ENCODE assay signal across 26 cellular contexts in genomic region chr5:172703952-172704351, GRCh38.
DNase-seq lines count a peak whose midpoint lies in the region; ATAC-seq and TF ChIP-seq lines count a peak whose summit lies in the region.
"Had no signal": no experiment of that assay in that cellular context is flagged by ENCODE, and none has a peak within 500 bp of the region (broad histone marks: within the 10 kb centered on the region; RNA-seq: fewer than 3 reads in every experiment).

No MANE protein-coding gene starts in this region.

- in situ Hi-C loops in GM13977 (cut with MboI; ENCODE audit: low pct_unique_long_range_greater_than_20kb, low sequenced_read_pairs, unreplicated experiment): loop anchor here (10.0 to 25.0 kb wide), 2 partner anchors 231 to 508 kb away; no protein-coding TSS in a partner anchor

- ATAC-seq in T-helper 17 cell (no peak), GM19455 (IDR thresholded peaks at IDR 0.05; ENCODE audit: unreplicated experiment) (no peak)
- no peak for ATAC-seq in activated T-helper 17 cell treated with anti-CD3 and anti-CD28 coated beads, Interleukin-2, amount 50 U/mL, for 72 hours (replicated peaks)
- ATAC-seq: A549, GM12878 had no signal

- peaks cover 64% of the 10 kb centered on the region for H3K27me3 Mint-ChIP-seq in T-helper 17 cell
- H3K27me3 Mint-ChIP-seq in activated T-helper 17 cell treated with anti-CD3 and anti-CD28 coated beads, Interleukin-2, amount 50 U/mL, for 72 hours: peaks cover 31% of the 10 kb centered on the region
- peaks cover 28% of the 10 kb centered on the region for H3K27me3 Mint-ChIP-seq in chondrocyte (ENCODE audit: low read depth)
- H3K27me3 Mint-ChIP-seq in osteocyte (ENCODE audit: unreplicated experiment): peaks cover 37% of the 10 kb centered on the region

- H3K9me3 Mint-ChIP-seq in activated T-helper 17 cell treated with anti-CD3 and anti-CD28 coated beads, Interleukin-2, amount 50 U/mL, for 72 hours: no peaks in the 10 kb centered on the region
- H3K9me3 Mint-ChIP-seq in chondrocyte (ENCODE audit: low read depth) (no peaks in the 10 kb centered on the region), osteocyte (ENCODE audit: unreplicated experiment) (no peaks in the 10 kb centered on the region)

- H3K27ac Mint-ChIP-seq in T-helper 17 cell: peak overlapping the region; percentile 81
- H3K27ac Mint-ChIP-seq in activated T-helper 17 cell treated with anti-CD3 and anti-CD28 coated beads, Interleukin-2, amount 50 U/mL, for 72 hours: peak overlapping the region; percentile 9
- no peak overlapping the region for H3K27ac Mint-ChIP-seq in chondrocyte (ENCODE audit: unreplicated experiment)
- H3K27ac Mint-ChIP-seq in osteocyte (ENCODE audit: unreplicated experiment): no peak overlapping the region
- H3K27ac Mint-ChIP-seq: B cell; CD14-positive monocyte; CD4-positive, CD25-positive, alpha-beta regulatory T cell had no signal

- H3K36me3 Mint-ChIP-seq in T-helper 17 cell (ENCODE audit: low read depth) (peaks cover 4% of the 10 kb centered on the region), chondrocyte (ENCODE audit: low read depth) (no peaks in the 10 kb centered on the region), osteocyte (ENCODE audit: unreplicated experiment) (no peaks in the 10 kb centered on the region)
- H3K36me3 Mint-ChIP-seq in activated T-helper 17 cell treated with anti-CD3 and anti-CD28 coated beads, Interleukin-2, amount 50 U/mL, for 72 hours (ENCODE audit: low read depth): no peaks in the 10 kb centered on the region
- H3K36me3 Mint-ChIP-seq: CD4-positive, alpha-beta memory T cell; CD4-positive, CD25-positive, alpha-beta regulatory T cell; CD8-positive, alpha-beta memory T cell had no signal

- no peak overlapping the region for H3K4me3 Mint-ChIP-seq in T-helper 17 cell
- no peak overlapping the region for H3K4me3 Mint-ChIP-seq in activated T-helper 17 cell treated with anti-CD3 and anti-CD28 coated beads, Interleukin-2, amount 50 U/mL, for 72 hours
- H3K4me3 Mint-ChIP-seq in chondrocyte (ENCODE audit: unreplicated experiment): no peak overlapping the region
- H3K4me3 Mint-ChIP-seq in osteocyte (ENCODE audit: unreplicated experiment): peak overlapping the region; percentile 39
- H3K4me3 Mint-ChIP-seq: B cell; CD4-positive, alpha-beta memory T cell; CD4-positive, CD25-positive, alpha-beta regulatory T cell; CD8-positive, alpha-beta memory T cell had no signal

- H3K9me3 ChIP-seq in T-helper 17 cell (ENCODE audit: control insufficient read depth, low read length, poor library complexity, severe bottlenecking): no peaks in the 10 kb centered on the region
- H3K9me3 ChIP-seq: A549, BLaER1 had no signal

- peaks cover 18% of the 10 kb centered on the region for H3K4me1 Mint-ChIP-seq in T-helper 17 cell
- no peaks in the 10 kb centered on the region for H3K4me1 Mint-ChIP-seq in activated T-helper 17 cell treated with anti-CD3 and anti-CD28 coated beads, Interleukin-2, amount 50 U/mL, for 72 hours
- peaks cover 10% of the 10 kb centered on the region for H3K4me1 Mint-ChIP-seq in chondrocyte (ENCODE audit: low read depth)
- H3K4me1 Mint-ChIP-seq in osteocyte (ENCODE audit: unreplicated experiment): peaks cover 15% of the 10 kb centered on the region

- DNase-seq in T-helper 17 cell (no peak), chondrocyte (ENCODE audit: low spot score) (peak; percentile 9), osteocyte (ENCODE audit: extremely low spot score, unreplicated experiment) (no peak), 8988T (no peak), NCI-H524 treated with DMSO at 0.1 percent for 48 hours (lab: John Stamatoyannopoulos, UW) (no peak), GM13977 (ENCODE audit: low spot score) (no peak)
- DNase-seq: AML-193; C1 segment of cervical spinal cord; CD4-positive, alpha-beta memory T cell; CD4-positive, CD25-positive, alpha-beta regulatory T cell; CD8-positive, alpha-beta memory T cell; COR-L47; DMS 273 treated with DMSO at 0.1 percent for 48 hours; DMS153; DMS53; DMS79; DND-41; EL; GDM1 had no signal

- TF ChIP-seq CTCF in chondrocyte (IDR thresholded peaks at IDR 0.05): no peak
- no peak for TF ChIP-seq CTCF in osteocyte (IDR thresholded peaks at IDR 0.05)
- no peak for TF ChIP-seq CTCF in GM13977 (IDR thresholded peaks at IDR 0.05; ENCODE audit: extremely low read depth, insufficient read depth, missing control alignments)

Comparison
In these comparisons a context has a peak if more than half of its experiments do, and no peak if none do; other contexts are left out.
1. H3K27ac Mint-ChIP-seq: peak in T-helper 17 cell (single experiment) and activated T-helper 17 cell treated with anti-CD3 and anti-CD28 coated beads, Interleukin-2, amount 50 U/mL, for 72 hours (single experiment); none in chondrocyte (single experiment) and osteocyte (single experiment).